Comparison of ENCODE assay signal across 8 cellular contexts in the genomic region with DNA sequence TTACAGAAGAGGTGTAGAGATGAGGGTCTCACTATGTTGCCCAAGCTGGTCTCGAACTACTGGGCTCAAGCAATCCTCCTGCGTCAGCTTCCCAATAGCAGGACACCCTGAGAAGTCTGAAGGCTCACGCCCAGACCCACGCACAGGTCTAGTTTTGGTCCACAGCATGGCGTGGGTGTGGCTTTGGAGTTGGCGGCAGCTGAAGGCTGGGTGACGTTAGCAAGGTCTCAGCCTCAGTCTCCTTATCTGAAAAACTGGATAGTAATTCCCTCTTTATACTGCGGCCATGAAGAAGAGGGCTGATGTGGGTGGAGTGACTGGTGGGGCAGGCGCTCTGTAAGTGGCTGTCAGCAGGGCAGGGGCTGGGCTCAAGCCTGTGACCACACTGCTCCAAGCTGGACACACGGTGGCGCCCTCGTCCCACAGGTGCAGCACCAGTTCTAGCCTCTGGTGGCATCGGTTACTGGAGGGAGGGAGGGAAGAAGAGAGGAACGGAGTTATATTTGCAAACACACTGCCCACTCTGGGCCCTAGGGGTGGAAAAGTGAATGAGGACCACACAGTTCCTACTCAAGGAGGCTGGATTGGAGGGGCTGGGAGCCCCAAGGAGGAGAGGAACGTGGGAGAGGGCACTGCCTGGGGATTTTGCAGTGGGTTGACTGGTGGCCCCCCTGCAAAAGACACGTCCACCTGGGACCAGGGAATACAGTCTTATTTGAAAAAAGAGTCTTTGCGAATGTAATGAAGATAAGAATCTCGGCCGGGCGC. TPM values are rescaled to one million over a fixed set of nuclear protein-coding genes. Genes with fewer than 3 reads are reported as not detected.
A peak's percentile ranks its signal among the peaks of the same experiment; 100 is the strongest.
DNase-seq lines count a peak whose midpoint lies in the region; ATAC-seq and TF ChIP-seq lines count a peak whose summit lies in the region.

No MANE protein-coding gene starts in this region.

- no peak overlapping the region for H3K27ac ChIP-seq in colonic mucosa
- no peak overlapping the region for H3K27ac ChIP-seq in liver (ENCODE audit: low read depth in 1 of 2, low read length in 2 of 2)

- H3K4me3 ChIP-seq in colonic mucosa (no peak overlapping the region), liver (ENCODE audit: low read depth in 1 of 3, low read length in 3 of 3) (no peak overlapping the region)

- peaks cover 37% of the 10 kb centered on the region for H3K4me1 Mint-ChIP-seq in activated CD4-positive, alpha-beta T cell treated with anti-CD3 and anti-CD28 coated beads, Interleukin-2, amount 10 ng/mL, durations not matched to agents 24 days and 14 days

- H3K36me3 ChIP-seq in colonic mucosa = no peaks in the 10 kb centered on the region
- no peaks in the 10 kb centered on the region for H3K36me3 ChIP-seq in liver (ENCODE audit: control insufficient read depth in 4 of 4, insufficient read depth in 3 of 4, low read depth in 1 of 4, low read length in 3 of 4)

- no peaks in the 10 kb centered on the region for H3K36me3 Mint-ChIP-seq in activated CD4-positive, alpha-beta T cell treated with anti-CD3 and anti-CD28 coated beads, Interleukin-2, amount 10 ng/mL, durations not matched to agents 24 days and 14 days (ENCODE audit: low read depth)

- peak overlapping the region; percentile 12 for H3K27ac Mint-ChIP-seq in activated CD4-positive, alpha-beta T cell treated with anti-CD3 and anti-CD28 coated beads, Interleukin-2, amount 10 ng/mL, durations not matched to agents 24 days and 14 days

- DNase-seq in AG09319 (ENCODE audit: extremely low read depth, low read depth) = peak; percentile 86
- DNase-seq in NCI-H69 (lab: John Stamatoyannopoulos, UW) = peak; percentile 90
- peak; percentile 96 for DNase-seq in activated CD4-positive, alpha-beta T cell treated with anti-CD3 and anti-CD28 coated beads, Interleukin-2, amount 10 ng/mL, durations not matched to agents 24 days and 14 days
- DNase-seq in colonic mucosa = peak; percentile 96
- peak; percentile 84 to 88 for DNase-seq in stimulated activated CD4-positive, alpha-beta T cell treated with anti-CD3 and anti-CD28 coated beads, Interleukin-4, amount 100 ng/mL, for 4 hours

- peak overlapping the region; percentile 5 for H3K4me3 Mint-ChIP-seq in activated CD4-positive, alpha-beta T cell treated with anti-CD3 and anti-CD28 coated beads, Interleukin-2, amount 10 ng/mL, durations not matched to agents 24 days and 14 days

- intact Hi-C loops in activated CD4-positive, alpha-beta T cell treated with anti-CD3 and anti-CD28 coated beads, Interleukin-2, amount 10 ng/mL, durations not matched to agents 24 days and 14 days (cut with micrococcal nuclease) = loop anchor here (1.0 to 5.0 kb wide), 4 partner anchors 23 to 139 kb away; a partner anchor contains a TSS
- intact Hi-C loops in colonic mucosa (cut with DNase I) = loop anchor here (5.0 kb wide), 1 partner anchor 39 kb away; no protein-coding TSS in a partner anchor

- peaks cover 9% of the 10 kb centered on the region for H3K27me3 Mint-ChIP-seq in activated CD4-positive, alpha-beta T cell treated with anti-CD3 and anti-CD28 coated beads, Interleukin-2, amount 10 ng/mL, durations not matched to agents 24 days and 14 days

- H3K9me3 Mint-ChIP-seq in activated CD4-positive, alpha-beta T cell treated with anti-CD3 and anti-CD28 coated beads, Interleukin-2, amount 10 ng/mL, durations not matched to agents 24 days and 14 days = no peaks in the 10 kb centered on the region

- whole genome bisulfite sequencing in liver = 14% methylated on average over 20 of the region's 20 CpGs

- ATAC-seq in GM19025 (IDR thresholded peaks at IDR 0.05; ENCODE audit: low read depth, unreplicated experiment) (peak; percentile 67), HG03354 (IDR thresholded peaks at IDR 0.05; ENCODE audit: poor library complexity, severe bottlenecking, unreplicated experiment) (peak; percentile 87)

- H3K4me1 ChIP-seq in colonic mucosa (peaks cover 11% of the 10 kb centered on the region), liver (ENCODE audit: control insufficient read depth in 4 of 4, insufficient read depth in 4 of 4, low read length in 3 of 4) (peaks cover 2 to 9% (median 4%) of the 10 kb centered on the region in 4 donors)

- no peaks in the 10 kb centered on the region for H3K27me3 ChIP-seq in colonic mucosa
- no peaks in the 10 kb centered on the region for H3K27me3 ChIP-seq in liver (ENCODE audit: control insufficient read depth in 4 of 4, insufficient read depth in 4 of 4, low read length in 3 of 4)

- TF ChIP-seq CTCF in AG09319 (IDR thresholded peaks at IDR 0.05; ENCODE audit: low read depth, low read length) = peak; percentile 94
- peak; percentile 95 for TF ChIP-seq CTCF in colonic mucosa (IDR thresholded peaks at IDR 0.05)
- peak; percentile 99 for TF ChIP-seq CTCF in liver (IDR thresholded peaks at IDR 0.05; ENCODE audit: low read depth, low read length, missing input control)

- H3K9me3 ChIP-seq in colonic mucosa (no peaks in the 10 kb centered on the region), liver (ENCODE audit: control insufficient read depth in 4 of 4, low read length in 3 of 4) (no peaks in the 10 kb centered on the region)

- peak; percentile 99 to 100 for TF ChIP-seq RAD21 in liver (IDR thresholded peaks at IDR 0.05)

- H3K9ac ChIP-seq in colonic mucosa (ENCODE audit: low read depth in 2 of 2, low read length in 2 of 2) (peak overlapping the region; percentile 40 to 65), liver (ENCODE audit: low read depth in 1 of 2, low read length in 2 of 2) (no peak overlapping the region)

TF ChIP-seq in liver, 16 proteins besides CTCF, POLR2A, EP300 and RAD21 (continues in another document):
- TF ChIP-seq RXRA (IDR thresholded peaks at IDR 0.05) (peak; percentile 38 to 62), YY1 (IDR thresholded peaks at IDR 0.05) (peak; percentile 83), NR2F2 (IDR thresholded peaks at IDR 0.05) (peak; percentile 18), FOXA1 (IDR thresholded peaks at IDR 0.05) (peak; percentile 15), TAF1 (conservative IDR thresholded peaks at IDR 0.05) (no peak), SP1 (IDR thresholded peaks at IDR 0.05) (peak; percentile 19), EGR1 (IDR thresholded peaks at IDR 0.05; ENCODE audit: low read depth in 2 of 2) (no peak), HNF4G (IDR thresholded peaks at IDR 0.05) (no peak)
- TF ChIP-seq, protein P1, sequence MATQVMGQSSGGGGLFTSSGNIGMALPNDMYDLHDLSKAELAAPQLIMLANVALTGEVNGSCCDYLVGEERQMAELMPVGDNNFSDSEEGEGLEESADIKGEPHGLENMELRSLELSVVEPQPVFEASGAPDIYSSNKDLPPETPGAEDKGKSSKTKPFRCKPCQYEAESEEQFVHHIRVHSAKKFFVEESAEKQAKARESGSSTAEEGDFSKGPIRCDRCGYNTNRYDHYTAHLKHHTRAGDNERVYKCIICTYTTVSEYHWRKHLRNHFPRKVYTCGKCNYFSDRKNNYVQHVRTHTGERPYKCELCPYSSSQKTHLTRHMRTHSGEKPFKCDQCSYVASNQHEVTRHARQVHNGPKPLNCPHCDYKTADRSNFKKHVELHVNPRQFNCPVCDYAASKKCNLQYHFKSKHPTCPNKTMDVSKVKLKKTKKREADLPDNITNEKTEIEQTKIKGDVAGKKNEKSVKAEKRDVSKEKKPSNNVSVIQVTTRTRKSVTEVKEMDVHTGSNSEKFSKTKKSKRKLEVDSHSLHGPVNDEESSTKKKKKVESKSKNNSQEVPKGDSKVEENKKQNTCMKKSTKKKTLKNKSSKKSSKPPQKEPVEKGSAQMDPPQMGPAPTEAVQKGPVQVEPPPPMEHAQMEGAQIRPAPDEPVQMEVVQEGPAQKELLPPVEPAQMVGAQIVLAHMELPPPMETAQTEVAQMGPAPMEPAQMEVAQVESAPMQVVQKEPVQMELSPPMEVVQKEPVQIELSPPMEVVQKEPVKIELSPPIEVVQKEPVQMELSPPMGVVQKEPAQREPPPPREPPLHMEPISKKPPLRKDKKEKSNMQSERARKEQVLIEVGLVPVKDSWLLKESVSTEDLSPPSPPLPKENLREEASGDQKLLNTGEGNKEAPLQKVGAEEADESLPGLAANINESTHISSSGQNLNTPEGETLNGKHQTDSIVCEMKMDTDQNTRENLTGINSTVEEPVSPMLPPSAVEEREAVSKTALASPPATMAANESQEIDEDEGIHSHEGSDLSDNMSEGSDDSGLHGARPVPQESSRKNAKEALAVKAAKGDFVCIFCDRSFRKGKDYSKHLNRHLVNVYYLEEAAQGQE (IDR thresholded peaks at IDR 0.05) = no peak
- TF ChIP-seq, protein P2, sequence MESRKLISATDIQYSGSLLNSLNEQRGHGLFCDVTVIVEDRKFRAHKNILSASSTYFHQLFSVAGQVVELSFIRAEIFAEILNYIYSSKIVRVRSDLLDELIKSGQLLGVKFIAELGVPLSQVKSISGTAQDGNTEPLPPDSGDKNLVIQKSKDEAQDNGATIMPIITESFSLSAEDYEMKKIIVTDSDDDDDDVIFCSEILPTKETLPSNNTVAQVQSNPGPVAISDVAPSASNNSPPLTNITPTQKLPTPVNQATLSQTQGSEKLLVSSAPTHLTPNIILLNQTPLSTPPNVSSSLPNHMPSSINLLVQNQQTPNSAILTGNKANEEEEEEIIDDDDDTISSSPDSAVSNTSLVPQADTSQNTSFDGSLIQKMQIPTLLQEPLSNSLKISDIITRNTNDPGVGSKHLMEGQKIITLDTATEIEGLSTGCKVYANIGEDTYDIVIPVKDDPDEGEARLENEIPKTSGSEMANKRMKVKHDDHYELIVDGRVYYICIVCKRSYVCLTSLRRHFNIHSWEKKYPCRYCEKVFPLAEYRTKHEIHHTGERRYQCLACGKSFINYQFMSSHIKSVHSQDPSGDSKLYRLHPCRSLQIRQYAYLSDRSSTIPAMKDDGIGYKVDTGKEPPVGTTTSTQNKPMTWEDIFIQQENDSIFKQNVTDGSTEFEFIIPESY (IDR thresholded peaks at IDR 0.05) = no peak

RNA-seq across cellular contexts. Expression of a gene that starts 19.6 kb away (rescaled TPM):
- total RNA-seq in activated CD4-positive, alpha-beta T cell treated with anti-CD3 and anti-CD28 coated beads, Interleukin-2, amount 10 ng/mL, durations not matched to agents 24 days and 14 days = not detected in 2 replicates
- 10 to 100 TPM; 59.3 to 60.5 TPM for total RNA-seq in colonic mucosa
- total RNA-seq in liver = 1 to 10 TPM; 7.8 to 8.9 TPM
- polyA plus RNA-seq in liver = 10 to 100 TPM in 1 of 2 donors, 1 to 10 TPM in 1; 7.9 to 14.0 TPM

RNA-seq across cellular contexts. Expression of a gene that starts 21.5 kb away (rescaled TPM):
- 1.0 and 1.2 TPM in 2 replicates for total RNA-seq in activated CD4-positive, alpha-beta T cell treated with anti-CD3 and anti-CD28 coated beads, Interleukin-2, amount 10 ng/mL, durations not matched to agents 24 days and 14 days
- total RNA-seq in colonic mucosa (10 to 100 TPM; 66.1 to 97.0 TPM), liver (10 to 100 TPM; 10.2 to 18.8 TPM)
- polyA plus RNA-seq in liver = 10 to 100 TPM; 43.6 to 66.6 TPM

RNA-seq across cellular contexts. Expression of a gene that starts 41.1 kb away (rescaled TPM):
- total RNA-seq in activated CD4-positive, alpha-beta T cell treated with anti-CD3 and anti-CD28 coated beads, Interleukin-2, amount 10 ng/mL, durations not matched to agents 24 days and 14 days = not detected in 2 replicates
- total RNA-seq in colonic mucosa (100 to 1,000 TPM; 118 to 160 TPM), liver (1 to 10 TPM in 1 of 2 donors, under 1 TPM in 1; 0.33 to 3.4 TPM)
- 1 to 10 TPM in 1 of 2 donors, under 1 TPM in 1; 0.81 to 2.3 TPM for polyA plus RNA-seq in liver

RNA-seq across cellular contexts. Expression of a gene that starts 52.6 kb away (rescaled TPM):
- total RNA-seq in activated CD4-positive, alpha-beta T cell treated with anti-CD3 and anti-CD28 coated beads, Interleukin-2, amount 10 ng/mL, durations not matched to agents 24 days and 14 days = 207 and 231 TPM in 2 replicates
- total RNA-seq in colonic mucosa (10 to 100 TPM in 1 of 2 donors, 1 to 10 TPM in 1; 6.5 to 10.7 TPM), liver (1 to 10 TPM; 6.9 to 7.9 TPM)
- 10 to 100 TPM in 1 of 2 donors, 1 to 10 TPM in 1; 5.0 to 10.7 TPM for polyA plus RNA-seq in liver

Comparison
In these comparisons a context has a peak if more than half of its experiments do, and no peak if none do; other contexts are left out.
1. H3K9ac ChIP-seq: peak in colonic mucosa (2 of 2); none in liver (0 of 2).
2. RNA of a gene that starts 19.6 kb away (total RNA-seq): 59.3 to 60.5 TPM in colonic mucosa; 7.8 to 8.9 TPM in liver and not detected in activated CD4-positive, alpha-beta T cell treated with anti-CD3 and anti-CD28 coated beads, Interleukin-2, amount 10 ng/mL, durations not matched to agents 24 days and 14 days; every median in the first group is over 4 times any median in the second.
3. RNA of a gene that starts 41.1 kb away (total RNA-seq): 118 to 160 TPM in colonic mucosa; 0.33 to 3.4 TPM in liver and not detected in activated CD4-positive, alpha-beta T cell treated with anti-CD3 and anti-CD28 coated beads, Interleukin-2, amount 10 ng/mL, durations not matched to agents 24 days and 14 days; every median in the first group is over 10 times any median in the second.
4. Peak in every context shown above with its lines, with median percentiles within 50 percentile points of each other: DNase-seq and CTCF ChIP-seq.